ENCODE assay signal across 10 cellular contexts in the genomic region with DNA sequence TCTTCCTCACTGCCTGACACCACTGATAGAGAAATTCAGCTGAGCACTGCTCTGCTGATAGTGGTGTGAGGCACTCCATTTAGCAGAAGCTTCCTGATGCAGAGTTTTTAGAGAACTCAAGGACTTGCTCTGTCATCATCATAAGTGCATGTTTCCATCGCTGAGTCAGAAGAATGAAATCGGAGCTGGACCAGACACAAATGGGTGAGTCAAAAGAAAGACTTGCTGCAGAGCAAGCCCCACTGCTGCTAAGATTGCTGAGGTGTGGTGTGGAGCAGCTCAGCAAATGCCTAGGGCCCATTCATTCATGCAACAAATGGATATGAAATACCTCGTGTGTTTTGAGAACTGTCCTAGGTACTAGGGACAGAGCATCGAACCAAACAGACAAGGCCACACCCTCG.
A peak's percentile ranks its signal among the peaks of the same experiment; 100 is the strongest.
DNase-seq lines count a peak whose midpoint lies in the region; ATAC-seq and TF ChIP-seq lines count a peak whose summit lies in the region.
"Had no signal": no experiment of that assay in that cellular context is flagged by ENCODE, and none has a peak within 500 bp of the region (broad histone marks: within the 10 kb centered on the region; RNA-seq: fewer than 3 reads in every experiment).

No MANE protein-coding gene starts in this region.

- peak; percentile 58 for ATAC-seq in sciatic nerve
- no peak for ATAC-seq in GM18505 (IDR thresholded peaks at IDR 0.05; ENCODE audit: unreplicated experiment)
- ATAC-seq in HG02973 (IDR thresholded peaks at IDR 0.05; ENCODE audit: unreplicated experiment) = no peak

- H3K4me3 ChIP-seq in foreskin fibroblast (ENCODE audit: low read depth in 1 of 2, low read length in 2 of 2) = no peak overlapping the region

- TF ChIP-seq POLR2A in GM18505 (IDR thresholded peaks at IDR 0.05; ENCODE audit: borderline replicate concordance, extremely low read depth, insufficient read depth, insufficient read length) = no peak

- DNase-seq in GM03348 (ENCODE audit: low spot score) (peak; percentile 65), RWPE1 (ENCODE audit: low spot score) (peak; percentile 91), foreskin fibroblast (peak; percentile 95 to 97), sciatic nerve (ENCODE audit: low spot score) (no peak), NCI-H2196 (lab: John Stamatoyannopoulos, UW; ENCODE audit: unreplicated experiment) (no peak), GM19238 (ENCODE audit: insufficient read length, low spot score) (no peak)
- DNase-seq: activated naive CD4-positive, alpha-beta T cell treated with Interleukin-2 at 50 U/mL for 16 hours; stimulated activated CD4-positive, alpha-beta T cell treated with anti-CD3 and anti-CD28 coated beads, Interleukin-4, amount 100 ng/mL, for 24 hours had no signal

- intact Hi-C loops in sciatic nerve (cut with DNase I) = no loop called here

- peak overlapping the region; percentile 34 for H3K27ac ChIP-seq in RWPE1

- POLR2A ChIA-PET in RWPE1 (lab: Yijun Ruan, JAX; ENCODE audit: low non-redundant PET) = no interaction called here

- TF ChIP-seq CTCF in RWPE1 (conservative IDR thresholded peaks at IDR 0.05; ENCODE audit: low read depth) (no peak), foreskin fibroblast (IDR thresholded peaks at IDR 0.05; ENCODE audit: low read depth, low read length) (no peak)

- CTCF ChIA-PET in RWPE1 (lab: Yijun Ruan, JAX) = interaction anchor here (0.7 kb wide), 3 partner anchors 205 to 431 kb away, joined by 3 to 4 read pairs (median 4); no protein-coding TSS in a partner anchor

Comparison
In these comparisons a context has a peak if more than half of its experiments do, and no peak if none do; other contexts are left out.
1. DNase-seq: peak in GM03348 (single experiment), RWPE1 (single experiment) and foreskin fibroblast (2 of 2); none in sciatic nerve (single experiment), NCI-H2196 (single experiment) and GM19238 (single experiment).